ENCODE assay signal across 1 cellular context in genomic region chr2:64144057-64145013, GRCh38.
TF ChIP-seq lines count a peak whose summit lies in the region.

TSS of gene PELI1 (minus strand) at chr2:64144420. CDS start at chr2:64108310, 36,110 bp downstream.

TF ChIP-seq in K562, 482 proteins besides CTCF, POLR2A, EP300 and RAD21 (continued from another document and continues in another):
- TF ChIP-seq, protein P1, sequence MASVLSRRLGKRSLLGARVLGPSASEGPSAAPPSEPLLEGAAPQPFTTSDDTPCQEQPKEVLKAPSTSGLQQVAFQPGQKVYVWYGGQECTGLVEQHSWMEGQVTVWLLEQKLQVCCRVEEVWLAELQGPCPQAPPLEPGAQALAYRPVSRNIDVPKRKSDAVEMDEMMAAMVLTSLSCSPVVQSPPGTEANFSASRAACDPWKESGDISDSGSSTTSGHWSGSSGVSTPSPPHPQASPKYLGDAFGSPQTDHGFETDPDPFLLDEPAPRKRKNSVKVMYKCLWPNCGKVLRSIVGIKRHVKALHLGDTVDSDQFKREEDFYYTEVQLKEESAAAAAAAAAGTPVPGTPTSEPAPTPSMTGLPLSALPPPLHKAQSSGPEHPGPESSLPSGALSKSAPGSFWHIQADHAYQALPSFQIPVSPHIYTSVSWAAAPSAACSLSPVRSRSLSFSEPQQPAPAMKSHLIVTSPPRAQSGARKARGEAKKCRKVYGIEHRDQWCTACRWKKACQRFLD (CRISPR knock-in tag; IDR thresholded peaks at IDR 0.05), result no peak
- TF ChIP-seq CSDE1 (IDR thresholded peaks at IDR 0.05), result peak in 1 of 2 experiments; percentile 91; a peak in 2 of 4 replicates
- peak; percentile 81 for TF ChIP-seq KDM5B (IDR thresholded peaks at IDR 0.05; ENCODE audit: insufficient replicate concordance, low read depth, low read length)
- peak; percentile 36 for TF ChIP-seq HNRNPLL (IDR thresholded peaks at IDR 0.05; ENCODE audit: low read depth, low read length, poor library complexity, severe bottlenecking)
- TF ChIP-seq CBFB (CRISPR knock-in tag; IDR thresholded peaks at IDR 0.05), result 0 out of 2 replicates have a peak, but pooled peaks have one; percentile 25
- peak in 1 of 2 experiments; percentile 26 for TF ChIP-seq AFF1 (IDR thresholded peaks at IDR 0.05; ENCODE audit: low read depth in 1 of 2, partially characterized antibody in 2 of 2)
- peak in 1 of 2 experiments; percentile 64; a peak in 2 of 4 replicates for TF ChIP-seq TRIM24 (IDR thresholded peaks at IDR 0.05)
- TF ChIP-seq UBTF (IDR thresholded peaks at IDR 0.05; ENCODE audit: borderline replicate concordance in 1 of 2, low read depth in 2 of 2, low read length in 2 of 2), result peak; percentile 91 to 98; a peak in 3 of 4 replicates
- no peak for TF ChIP-seq SMAD1 (IDR thresholded peaks at IDR 0.05; ENCODE audit: low read depth, low read length, partially characterized antibody)
- TF ChIP-seq ZNF785 (CRISPR knock-in tag; IDR thresholded peaks at IDR 0.05), result no peak
- TF ChIP-seq NR3C1 (CRISPR knock-in tag; IDR thresholded peaks at IDR 0.05), result 0 out of 2 replicates have a peak, but pooled peaks have one; percentile 63
- TF ChIP-seq MEIS2 (IDR thresholded peaks at IDR 0.05; ENCODE audit: partially characterized antibody), result peak; percentile 76
- no peak for TF ChIP-seq CBX3 (IDR thresholded peaks at IDR 0.05; ENCODE audit: borderline replicate concordance in 1 of 2, low read length in 2 of 2)
- TF ChIP-seq MIER1 (IDR thresholded peaks at IDR 0.05; ENCODE audit: low read depth), result no peak
- TF ChIP-seq THAP12 (CRISPR knock-in tag; IDR thresholded peaks at IDR 0.05), result peak; percentile 58; the same call in 1 of the 2 replicates
- no peak for TF ChIP-seq CBX8 (IDR thresholded peaks at IDR 0.05; ENCODE audit: borderline replicate concordance, extremely low read depth, low read depth, low read length, poor library complexity, severe bottlenecking)
- TF ChIP-seq CREB1 (IDR thresholded peaks at IDR 0.05), result 0 out of 2 replicates have a peak, but pooled peaks have one; percentile 11
- TF ChIP-seq CREB1 (CRISPR knock-in tag; IDR thresholded peaks at IDR 0.05), result peak; percentile 67
- peak; percentile 82 for TF ChIP-seq CREM (IDR thresholded peaks at IDR 0.05; ENCODE audit: low read depth)
- TF ChIP-seq POLR2AphosphoS2 (IDR thresholded peaks at IDR 0.05; ENCODE audit: low read length), result peak; percentile 49; the same call in 1 of the 2 replicates
- TF ChIP-seq KLF6 (CRISPR knock-in tag; IDR thresholded peaks at IDR 0.05; ENCODE audit: borderline replicate concordance), result no peak
- TF ChIP-seq TGIF2 (CRISPR knock-in tag; IDR thresholded peaks at IDR 0.05), result no peak
- TF ChIP-seq THRA (IDR thresholded peaks at IDR 0.05), result no peak
- TF ChIP-seq HES1 (IDR thresholded peaks at IDR 0.05; ENCODE audit: low read depth), result no peak
- peak; percentile 76; the same call in 1 of the 2 replicates for TF ChIP-seq ZBTB1 (CRISPR knock-in tag; IDR thresholded peaks at IDR 0.05; ENCODE audit: borderline replicate concordance, low read depth)
- peak in 1 of 2 experiments; percentile 29; a peak in 1 of 4 replicates for TF ChIP-seq SIN3A (IDR thresholded peaks at IDR 0.05; ENCODE audit: borderline replicate concordance in 2 of 2, control insufficient read depth in 1 of 2, low read depth in 2 of 2, low read length in 2 of 2)
- 0 out of 2 replicates have a peak, but pooled peaks have one; percentile 11 for TF ChIP-seq ZNF76 (CRISPR knock-in tag; IDR thresholded peaks at IDR 0.05; ENCODE audit: borderline replicate concordance)
- TF ChIP-seq SOX6 (IDR thresholded peaks at IDR 0.05), result no peak
- TF ChIP-seq ZBTB34 (CRISPR knock-in tag; IDR thresholded peaks at IDR 0.05), result no peak
- TF ChIP-seq ZFX (CRISPR knock-in tag; IDR thresholded peaks at IDR 0.05), result peak; percentile 56; the same call in 1 of the 2 replicates
- no peak for TF ChIP-seq TSC22D4 (tag; IDR thresholded peaks at IDR 0.05)
- 0 out of 2 replicates have a peak, but pooled peaks have one; percentile 22 for TF ChIP-seq GMEB1 (CRISPR knock-in tag; IDR thresholded peaks at IDR 0.05)
- peak in 1 of 2 experiments; percentile 66; a peak in 1 of 4 replicates for TF ChIP-seq TEAD1 (CRISPR knock-in tag; IDR thresholded peaks at IDR 0.05)
- no peak for TF ChIP-seq SRSF9 (IDR thresholded peaks at IDR 0.05; ENCODE audit: borderline replicate concordance, low read depth, low read length)
- peak; percentile 88 for TF ChIP-seq ZNF143 (CRISPR knock-in tag; IDR thresholded peaks at IDR 0.05)
- peak; percentile 33; the same call in 1 of the 2 replicates for TF ChIP-seq KLF13 (tag; IDR thresholded peaks at IDR 0.05; ENCODE audit: borderline replicate concordance, low read depth)
- 0 out of 2 replicates have a peak, but pooled peaks have one; percentile 1 for TF ChIP-seq MYNN (IDR thresholded peaks at IDR 0.05)
- no peak for TF ChIP-seq MYNN (CRISPR knock-in tag; IDR thresholded peaks at IDR 0.05)
- TF ChIP-seq, protein P2, sequence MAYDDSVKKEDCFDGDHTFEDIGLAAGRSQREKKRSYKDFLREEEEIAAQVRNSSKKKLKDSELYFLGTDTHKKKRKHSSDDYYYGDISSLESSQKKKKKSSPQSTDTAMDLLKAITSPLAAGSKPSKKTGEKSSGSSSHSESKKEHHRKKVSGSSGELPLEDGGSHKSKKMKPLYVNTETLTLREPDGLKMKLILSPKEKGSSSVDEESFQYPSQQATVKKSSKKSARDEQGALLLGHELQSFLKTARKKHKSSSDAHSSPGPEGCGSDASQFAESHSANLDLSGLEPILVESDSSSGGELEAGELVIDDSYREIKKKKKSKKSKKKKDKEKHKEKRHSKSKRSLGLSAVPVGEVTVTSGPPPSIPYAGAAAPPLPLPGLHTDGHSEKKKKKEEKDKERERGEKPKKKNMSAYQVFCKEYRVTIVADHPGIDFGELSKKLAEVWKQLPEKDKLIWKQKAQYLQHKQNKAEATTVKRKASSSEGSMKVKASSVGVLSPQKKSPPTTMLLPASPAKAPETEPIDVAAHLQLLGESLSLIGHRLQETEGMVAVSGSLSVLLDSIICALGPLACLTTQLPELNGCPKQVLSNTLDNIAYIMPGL (CRISPR knock-in tag; IDR thresholded peaks at IDR 0.05), result peak; percentile 86
- peak; percentile 79 for TF ChIP-seq SP1 (CRISPR knock-in tag; IDR thresholded peaks at IDR 0.05)
- TF ChIP-seq RBFOX2 (IDR thresholded peaks at IDR 0.05; ENCODE audit: low read depth, low read length), result peak; percentile 92
- peak in 1 of 2 experiments; percentile 63; a peak in 2 of 4 replicates for TF ChIP-seq HDAC1 (IDR thresholded peaks at IDR 0.05)
- peak; percentile 90 for TF ChIP-seq HCFC1 (IDR thresholded peaks at IDR 0.05; ENCODE audit: low read depth, low read length)
- TF ChIP-seq POLR2G (IDR thresholded peaks at IDR 0.05; ENCODE audit: low read depth, low read length), result peak; percentile 97
- no peak for TF ChIP-seq CREBBP (IDR thresholded peaks at IDR 0.05; ENCODE audit: low read depth, low read length)
- TF ChIP-seq NFIC (IDR thresholded peaks at IDR 0.05), result peak; percentile 83
- no peak for TF ChIP-seq NFIX (CRISPR knock-in tag; IDR thresholded peaks at IDR 0.05; ENCODE audit: low read depth)
- TF ChIP-seq RBM34 (IDR thresholded peaks at IDR 0.05; ENCODE audit: borderline replicate concordance, insufficient read depth, low read length), result 0 out of 2 replicates have a peak, but pooled peaks have one; percentile 49
